In the genomic region with DNA sequence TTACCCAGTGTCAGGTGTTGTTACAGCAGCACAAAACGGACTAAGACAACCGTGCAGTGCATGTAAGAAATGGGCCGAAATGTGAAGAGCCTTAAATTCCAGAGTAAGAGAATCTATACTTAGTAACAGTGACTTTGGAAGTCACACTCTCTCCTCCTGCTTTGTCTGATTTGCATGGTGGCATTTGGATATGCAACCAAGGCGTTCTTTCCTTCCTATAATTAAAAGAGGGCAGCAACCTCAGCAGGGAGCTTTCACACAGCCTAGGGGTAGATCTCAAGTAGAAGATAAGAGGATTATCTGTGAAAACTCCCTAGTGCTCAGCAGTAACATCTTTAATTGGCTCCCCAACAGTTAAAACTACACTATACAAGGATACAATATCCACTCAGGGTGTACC, we compare ENCODE assay signal across 23 cellular contexts. TPM values are rescaled to one million over a fixed set of nuclear protein-coding genes. Genes with fewer than 3 reads are reported as not detected.
A peak's percentile ranks its signal among the peaks of the same experiment; 100 is the strongest.
DNase-seq lines count a peak whose midpoint lies in the region; ATAC-seq and TF ChIP-seq lines count a peak whose summit lies in the region.
"Had no signal": no experiment of that assay in that cellular context is flagged by ENCODE, and none has a peak within 500 bp of the region (broad histone marks: within the 10 kb centered on the region; RNA-seq: fewer than 3 reads in every experiment).

No MANE protein-coding gene starts in this region.

- H3K9me3 Mint-ChIP-seq in WTC11, result peaks cover 9% of the 10 kb centered on the region

- H3K4me1 Mint-ChIP-seq in WTC11, result peaks cover 16% of the 10 kb centered on the region
- H3K4me1 Mint-ChIP-seq: activated naive CD8-positive, alpha-beta T cell treated with anti-CD3 and anti-CD28 coated beads, Interleukin-2, amount 10 ng/mL, durations not matched to agents 7 days and 5 days had no signal

- no peak overlapping the region for H3K4me3 Mint-ChIP-seq in WTC11
- H3K4me3 Mint-ChIP-seq: activated CD4-positive, alpha-beta T cell treated with anti-CD3 and anti-CD28 coated beads, Interleukin-2, amount 10 ng/mL, durations not matched to agents 24 days and 14 days; activated naive CD8-positive, alpha-beta T cell treated with anti-CD3 and anti-CD28 coated beads, Interleukin-2, amount 10 ng/mL, durations not matched to agents 7 days and 5 days had no signal

- intact Hi-C loops in Right ventricle myocardium inferior (cut with DNase I), result no loop called here
- intact Hi-C loops in cardiac septum (cut with DNase I), result no loop called here
- intact Hi-C loops in right cardiac atrium (cut with DNase I), result no loop called here

- peaks cover 5% of the 10 kb centered on the region for H3K27me3 Mint-ChIP-seq in WTC11 (ENCODE audit: low read depth)
- H3K27me3 Mint-ChIP-seq: activated CD4-positive, alpha-beta T cell treated with anti-CD3 and anti-CD28 coated beads, Interleukin-2, amount 10 ng/mL, durations not matched to agents 24 days and 14 days; activated naive CD8-positive, alpha-beta T cell treated with anti-CD3 and anti-CD28 coated beads, Interleukin-2, amount 10 ng/mL, durations not matched to agents 7 days and 5 days; naive B cell had no signal

- DNase-seq in Right ventricle myocardium inferior (ENCODE audit: missing footprints) (no peak), cardiac septum (ENCODE audit: low spot score) (no peak), WTC11 (ENCODE audit: low spot score) (no peak), right cardiac atrium (no peak), NCI-H345 (lab: John Stamatoyannopoulos, UW) (no peak)
- DNase-seq: activated naive CD8-positive, alpha-beta T cell treated with anti-CD3 and anti-CD28 coated beads, Interleukin-2, amount 10 ng/mL, durations not matched to agents 7 days and 5 days; H7; KBM-7; kidney glomerular epithelial cell; MM.1S; naive B cell; NCI-H1436 treated with DMSO at 0.1 percent for 48 hours; NCI-H2171; ovary; SIG-M5; stomach; transverse colon had no signal

- WGBS in right cardiac atrium, result 66% methylated on average over 4 of the region's 4 CpGs

- peaks cover 20% of the 10 kb centered on the region for H3K36me3 Mint-ChIP-seq in WTC11

- CTCF ChIA-PET in WTC11 (lab: Charles Lee), result interaction anchor here (1.1 to 1.3 kb wide), 2 partner anchors 21 to 106 kb away, joined by 3 to 6 read pairs; no protein-coding TSS in a partner anchor

- POLR2A ChIA-PET in WTC11 (lab: Charles Lee), result interaction anchor here (1.0 kb wide), 1 partner anchor 16 kb away, joined by 3 read pairs; no protein-coding TSS in a partner anchor

- peak overlapping the region; percentile 33 for H3K27ac ChIP-seq in right cardiac atrium (ENCODE audit: low read length)
- H3K27ac ChIP-seq: BLaER1, ovary, stomach, transverse colon had no signal

- no peak overlapping the region for H3K27ac Mint-ChIP-seq in WTC11
- H3K27ac Mint-ChIP-seq: activated CD4-positive, alpha-beta T cell treated with anti-CD3 and anti-CD28 coated beads, Interleukin-2, amount 10 ng/mL, durations not matched to agents 24 days and 14 days had no signal

- ATAC-seq in Right ventricle myocardium inferior, result peak; percentile 59
- peak; percentile 58 for ATAC-seq in WTC11
- peak; percentile 42 to 50 for ATAC-seq in right cardiac atrium
- ATAC-seq in GM21360 (IDR thresholded peaks at IDR 0.05; ENCODE audit: unreplicated experiment), result no peak
- ATAC-seq in GM18907 (IDR thresholded peaks at IDR 0.05; ENCODE audit: unreplicated experiment), result no peak
- ATAC-seq in GM18511 (IDR thresholded peaks at IDR 0.05; ENCODE audit: unreplicated experiment), result no peak
- ATAC-seq: sciatic nerve had no signal

- H3K9me3 ChIP-seq in right cardiac atrium (ENCODE audit: control insufficient read depth, low read length), result no peaks in the 10 kb centered on the region

- no peak overlapping the region for H3K4me3 ChIP-seq in right cardiac atrium (ENCODE audit: low read length)
- H3K4me3 ChIP-seq: BLaER1, ovary, stomach, transverse colon had no signal

- peaks cover 2% of the 10 kb centered on the region for H3K4me1 ChIP-seq in right cardiac atrium (ENCODE audit: control insufficient read depth, insufficient read depth, low read length)
- H3K4me1 ChIP-seq: BLaER1 had no signal

- no peaks in the 10 kb centered on the region for H3K27me3 ChIP-seq in right cardiac atrium (ENCODE audit: control insufficient read depth, insufficient read depth)
- H3K27me3 ChIP-seq: BLaER1, ovary, stomach, transverse colon had no signal

- TF ChIP-seq CTCF in WTC11 (IDR thresholded peaks at IDR 0.05), result no peak

TF ChIP-seq in WTC11, 78 proteins besides CTCF, POLR2A, EP300 and RAD21 (continues in another document):
- TF ChIP-seq GABPB1 (CRISPR knock-in tag; IDR thresholded peaks at IDR 0.05) (no peak), MXD4 (CRISPR knock-in tag; IDR thresholded peaks at IDR 0.05; ENCODE audit: borderline replicate concordance) (no peak), ZNF138 (CRISPR knock-in tag; conservative IDR thresholded peaks at IDR 0.05) (no peak), FOXP1 (CRISPR knock-in tag; IDR thresholded peaks at IDR 0.05; ENCODE audit: borderline replicate concordance) (no peak), ZNF121 (CRISPR knock-in tag; IDR thresholded peaks at IDR 0.05) (no peak), HMGA2 (CRISPR knock-in tag; IDR thresholded peaks at IDR 0.05) (no peak)
- TF ChIP-seq, protein P1, sequence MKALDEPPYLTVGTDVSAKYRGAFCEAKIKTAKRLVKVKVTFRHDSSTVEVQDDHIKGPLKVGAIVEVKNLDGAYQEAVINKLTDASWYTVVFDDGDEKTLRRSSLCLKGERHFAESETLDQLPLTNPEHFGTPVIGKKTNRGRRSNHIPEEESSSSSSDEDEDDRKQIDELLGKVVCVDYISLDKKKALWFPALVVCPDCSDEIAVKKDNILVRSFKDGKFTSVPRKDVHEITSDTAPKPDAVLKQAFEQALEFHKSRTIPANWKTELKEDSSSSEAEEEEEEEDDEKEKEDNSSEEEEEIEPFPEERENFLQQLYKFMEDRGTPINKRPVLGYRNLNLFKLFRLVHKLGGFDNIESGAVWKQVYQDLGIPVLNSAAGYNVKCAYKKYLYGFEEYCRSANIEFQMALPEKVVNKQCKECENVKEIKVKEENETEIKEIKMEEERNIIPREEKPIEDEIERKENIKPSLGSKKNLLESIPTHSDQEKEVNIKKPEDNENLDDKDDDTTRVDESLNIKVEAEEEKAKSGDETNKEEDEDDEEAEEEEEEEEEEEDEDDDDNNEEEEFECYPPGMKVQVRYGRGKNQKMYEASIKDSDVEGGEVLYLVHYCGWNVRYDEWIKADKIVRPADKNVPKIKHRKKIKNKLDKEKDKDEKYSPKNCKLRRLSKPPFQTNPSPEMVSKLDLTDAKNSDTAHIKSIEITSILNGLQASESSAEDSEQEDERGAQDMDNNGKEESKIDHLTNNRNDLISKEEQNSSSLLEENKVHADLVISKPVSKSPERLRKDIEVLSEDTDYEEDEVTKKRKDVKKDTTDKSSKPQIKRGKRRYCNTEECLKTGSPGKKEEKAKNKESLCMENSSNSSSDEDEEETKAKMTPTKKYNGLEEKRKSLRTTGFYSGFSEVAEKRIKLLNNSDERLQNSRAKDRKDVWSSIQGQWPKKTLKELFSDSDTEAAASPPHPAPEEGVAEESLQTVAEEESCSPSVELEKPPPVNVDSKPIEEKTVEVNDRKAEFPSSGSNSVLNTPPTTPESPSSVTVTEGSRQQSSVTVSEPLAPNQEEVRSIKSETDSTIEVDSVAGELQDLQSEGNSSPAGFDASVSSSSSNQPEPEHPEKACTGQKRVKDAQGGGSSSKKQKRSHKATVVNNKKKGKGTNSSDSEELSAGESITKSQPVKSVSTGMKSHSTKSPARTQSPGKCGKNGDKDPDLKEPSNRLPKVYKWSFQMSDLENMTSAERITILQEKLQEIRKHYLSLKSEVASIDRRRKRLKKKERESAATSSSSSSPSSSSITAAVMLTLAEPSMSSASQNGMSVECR (CRISPR knock-in tag; IDR thresholded peaks at IDR 0.05; ENCODE audit: borderline replicate concordance), result no peak
- TF ChIP-seq, protein P2, sequence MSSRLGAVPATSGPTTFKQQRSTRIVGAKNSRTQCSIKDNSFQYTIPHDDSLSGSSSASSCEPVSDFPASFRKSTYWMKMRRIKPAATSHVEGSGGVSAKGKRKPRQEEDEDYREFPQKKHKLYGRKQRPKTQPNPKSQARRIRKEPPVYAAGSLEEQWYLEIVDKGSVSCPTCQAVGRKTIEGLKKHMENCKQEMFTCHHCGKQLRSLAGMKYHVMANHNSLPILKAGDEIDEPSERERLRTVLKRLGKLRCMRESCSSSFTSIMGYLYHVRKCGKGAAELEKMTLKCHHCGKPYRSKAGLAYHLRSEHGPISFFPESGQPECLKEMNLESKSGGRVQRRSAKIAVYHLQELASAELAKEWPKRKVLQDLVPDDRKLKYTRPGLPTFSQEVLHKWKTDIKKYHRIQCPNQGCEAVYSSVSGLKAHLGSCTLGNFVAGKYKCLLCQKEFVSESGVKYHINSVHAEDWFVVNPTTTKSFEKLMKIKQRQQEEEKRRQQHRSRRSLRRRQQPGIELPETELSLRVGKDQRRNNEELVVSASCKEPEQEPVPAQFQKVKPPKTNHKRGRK (CRISPR knock-in tag; IDR thresholded peaks at IDR 0.05; ENCODE audit: borderline replicate concordance), result no peak
- TF ChIP-seq, protein P3, sequence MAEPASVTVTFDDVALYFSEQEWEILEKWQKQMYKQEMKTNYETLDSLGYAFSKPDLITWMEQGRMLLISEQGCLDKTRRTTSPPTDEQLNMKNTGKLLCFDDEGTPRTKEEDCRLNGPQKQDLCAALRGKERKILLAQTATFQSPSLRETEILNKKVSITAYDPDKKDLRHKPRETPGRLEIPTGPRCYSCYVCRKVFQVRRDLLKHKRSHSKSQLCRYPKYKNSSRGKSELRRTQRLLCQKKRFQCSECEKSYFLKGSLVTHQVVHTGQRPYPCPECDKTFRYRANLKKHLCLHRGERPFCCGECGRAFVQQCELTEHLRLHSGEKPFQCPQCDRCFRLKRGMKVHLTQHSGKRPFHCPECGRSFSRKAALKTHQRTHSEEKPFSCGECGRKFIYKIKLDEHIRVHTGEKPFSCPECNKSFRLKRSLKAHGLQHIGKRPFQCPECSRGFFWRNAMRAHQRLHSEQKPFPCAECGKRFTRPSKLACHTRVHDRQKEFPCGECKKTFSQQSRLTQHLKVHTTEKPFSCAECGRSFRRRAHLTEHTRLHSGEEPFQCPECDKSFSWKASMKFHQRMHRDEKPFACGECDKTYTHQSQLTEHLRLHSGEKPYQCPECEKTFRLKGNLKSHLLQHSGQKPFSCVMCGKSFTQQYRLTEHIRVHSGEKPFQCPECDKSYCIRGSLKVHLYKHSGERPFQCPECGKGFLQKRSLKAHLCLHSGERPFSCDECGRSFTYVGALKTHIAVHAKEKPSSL (CRISPR knock-in tag; conservative IDR thresholded peaks at IDR 0.05), result no peak

RNA-seq across cellular contexts. Expression of a gene that starts 16.5 kb away (rescaled TPM):
- 24.9 TPM for total RNA-seq in Right ventricle myocardium inferior
- total RNA-seq in cardiac septum, result 29.5 TPM
- total RNA-seq in WTC11 (2021), result 56.4 to 63.7 TPM (median 58.0 TPM) in 3 replicates
- 10 to 100 TPM; 32.7 to 37.5 (median 35.8) TPM for total RNA-seq in right cardiac atrium
- 13.2 TPM for polyA plus RNA-seq in right cardiac atrium

RNA-seq across cellular contexts. Expression of a gene that starts 31.1 kb away (rescaled TPM):
- 86.8 TPM for total RNA-seq in Right ventricle myocardium inferior
- 77.7 TPM for total RNA-seq in cardiac septum
- 80.7 to 93.9 TPM (median 90.8 TPM) in 3 replicates for total RNA-seq in WTC11 (2021)
- total RNA-seq in right cardiac atrium, result 100 to 1,000 TPM; 102 to 114 (median 110) TPM
- polyA plus RNA-seq in right cardiac atrium, result 92.2 TPM

RNA-seq across cellular contexts. Expression of a gene that starts 37.4 kb away (rescaled TPM):
- total RNA-seq in Right ventricle myocardium inferior (16.2 TPM), cardiac septum (17.0 TPM), WTC11 (2021) (13.0 to 17.5 TPM (median 15.1 TPM) in 3 replicates), right cardiac atrium (10 to 100 TPM; 17.2 to 27.2 (median 25.6) TPM)
- 16.8 TPM for polyA plus RNA-seq in right cardiac atrium

Comparison
In these comparisons a context has a peak if more than half of its experiments do, and no peak if none do; other contexts are left out.
1. ATAC-seq: peak in Right ventricle myocardium inferior (single experiment), WTC11 (single experiment) and right cardiac atrium (2 of 2); none in GM21360 (single experiment), GM18907 (single experiment) and GM18511 (single experiment).